1 cellular context compared by ENCODE assay signal in genomic region chr10:8055420-8056349, GRCh38.
TF ChIP-seq lines count a peak whose summit lies in the region.

No MANE protein-coding gene starts in this region.

TF ChIP-seq in HEK293, 187 proteins besides CTCF, POLR2A, EP300 and RAD21 (continued from another document):
- no peak for TF ChIP-seq TSHZ1 (tag by site-specific recombination; IDR thresholded peaks at IDR 0.05; ENCODE audit: borderline replicate concordance)
- TF ChIP-seq IKZF3 (tag by site-specific recombination; IDR thresholded peaks at IDR 0.05): no peak
- no peak for TF ChIP-seq ZNF132 (tag by site-specific recombination; IDR thresholded peaks at IDR 0.05; ENCODE audit: borderline replicate concordance)
- no peak for TF ChIP-seq HOXC10 (CRISPR knock-in tag; IDR thresholded peaks at IDR 0.05)
- TF ChIP-seq ZFP41 (tag by site-specific recombination; IDR thresholded peaks at IDR 0.05; ENCODE audit: borderline replicate concordance): no peak
- no peak for TF ChIP-seq PRDM1 (tag by site-specific recombination; IDR thresholded peaks at IDR 0.05)
- no peak for TF ChIP-seq ZNF704 (tag by site-specific recombination; IDR thresholded peaks at IDR 0.05)
- TF ChIP-seq ZNF610 (tag by site-specific recombination; IDR thresholded peaks at IDR 0.05; ENCODE audit: borderline replicate concordance): no peak
- TF ChIP-seq ZNF121 (tag by site-specific recombination; IDR thresholded peaks at IDR 0.05): no peak; the same call in 1 of the 2 replicates
- no peak for TF ChIP-seq SCRT2 (tag by site-specific recombination; IDR thresholded peaks at IDR 0.05)
- no peak for TF ChIP-seq ZNF624 (tag by site-specific recombination; IDR thresholded peaks at IDR 0.05)
- no peak for TF ChIP-seq ZNF202 (tag by site-specific recombination; IDR thresholded peaks at IDR 0.05; ENCODE audit: borderline replicate concordance)
- peak; percentile 80 for TF ChIP-seq ZIC2 (tag by site-specific recombination; IDR thresholded peaks at IDR 0.05)
- TF ChIP-seq ZNF701 (tag by site-specific recombination; IDR thresholded peaks at IDR 0.05): no peak
- TF ChIP-seq GLIS2 (tag by site-specific recombination; IDR thresholded peaks at IDR 0.05): peak; percentile 89
- no peak for TF ChIP-seq ZNF585B (tag by site-specific recombination; IDR thresholded peaks at IDR 0.05)
- peak; percentile 74 for TF ChIP-seq ZBTB8A (tag by site-specific recombination; IDR thresholded peaks at IDR 0.05)
- TF ChIP-seq ZBTB6 (tag by site-specific recombination; IDR thresholded peaks at IDR 0.05): no peak
- no peak; the same call in 1 of the 2 replicates for TF ChIP-seq PRDM2 (tag by site-specific recombination; IDR thresholded peaks at IDR 0.05; ENCODE audit: borderline replicate concordance)
- no peak for TF ChIP-seq ZNF785 (tag by site-specific recombination; IDR thresholded peaks at IDR 0.05)
- TF ChIP-seq ZNF558 (tag by site-specific recombination; IDR thresholded peaks at IDR 0.05): no peak
- no peak for TF ChIP-seq ZNF792 (tag by site-specific recombination; IDR thresholded peaks at IDR 0.05)
- TF ChIP-seq ZNF843 (tag by site-specific recombination; IDR thresholded peaks at IDR 0.05): no peak
- no peak for TF ChIP-seq ZFP69B (tag by site-specific recombination; IDR thresholded peaks at IDR 0.05)
- TF ChIP-seq ZNF48 (tag by site-specific recombination; IDR thresholded peaks at IDR 0.05): no peak
- no peak for TF ChIP-seq ZNF248 (tag by site-specific recombination; IDR thresholded peaks at IDR 0.05)
- TF ChIP-seq ZBTB26 (tag by site-specific recombination; optimal IDR thresholded peaks at IDR 0.05): peak; percentile 94
- TF ChIP-seq YY2 (tag by site-specific recombination; IDR thresholded peaks at IDR 0.05): no peak
- no peak for TF ChIP-seq ZNF560 (tag by site-specific recombination; IDR thresholded peaks at IDR 0.05; ENCODE audit: borderline replicate concordance)
- TF ChIP-seq MZF1 (tag by site-specific recombination; IDR thresholded peaks at IDR 0.05; ENCODE audit: borderline replicate concordance): no peak
- TF ChIP-seq ZNF146 (tag by site-specific recombination; IDR thresholded peaks at IDR 0.05): no peak
- TF ChIP-seq ZNF530 (tag by site-specific recombination; IDR thresholded peaks at IDR 0.05; ENCODE audit: low read depth): no peak
- no peak for TF ChIP-seq ZBTB1 (tag by site-specific recombination; IDR thresholded peaks at IDR 0.05)
